ENCODE assay signal across 17 cellular contexts in the genomic region with DNA sequence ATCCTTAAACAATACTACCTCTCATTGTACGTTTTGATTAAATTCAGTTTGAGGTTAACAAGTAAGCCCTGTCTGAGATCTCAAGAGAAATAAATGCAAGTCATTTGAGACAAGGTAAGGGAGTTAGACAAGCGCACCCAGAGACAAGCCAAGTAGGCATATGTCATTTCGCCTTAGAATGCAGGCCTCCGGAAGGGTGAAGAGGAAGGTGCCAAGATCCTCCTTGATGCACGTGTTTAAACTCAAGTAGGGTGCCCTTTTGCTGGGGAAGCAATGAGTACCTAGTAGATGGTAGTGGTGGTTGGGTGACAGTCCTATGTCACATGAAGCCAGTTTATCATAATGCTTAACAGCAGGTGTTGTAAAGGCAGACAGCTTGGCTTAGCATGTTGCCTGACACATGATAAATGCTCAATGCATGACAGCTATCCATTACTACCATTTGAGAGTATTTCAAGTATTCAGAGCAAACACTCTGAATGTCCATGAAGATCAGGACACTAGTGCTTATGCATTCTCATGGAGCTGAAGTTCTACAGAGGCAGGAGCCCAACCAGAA.
A peak's percentile ranks its signal among the peaks of the same experiment; 100 is the strongest.
DNase-seq lines count a peak whose midpoint lies in the region; ATAC-seq and TF ChIP-seq lines count a peak whose summit lies in the region.
"Had no signal": no experiment of that assay in that cellular context is flagged by ENCODE, and none has a peak within 500 bp of the region (broad histone marks: within the 10 kb centered on the region; RNA-seq: fewer than 3 reads in every experiment).

No MANE protein-coding gene starts in this region.

- H3K27me3 ChIP-seq in MM.1S (replicated peaks; ENCODE audit: insufficient read depth, low read length): no peaks in the 10 kb centered on the region
- H3K27me3 ChIP-seq in psoas muscle (ENCODE audit: insufficient read depth in 3 of 3, low read length in 2 of 3): no peaks in the 10 kb centered on the region
- H3K27me3 ChIP-seq in PC-3 (ENCODE audit: low read length): no peaks in the 10 kb centered on the region
- H3K27me3 ChIP-seq: uterus had no signal

- POLR2A ChIA-PET in PC-3 (lab: Charles Lee; ENCODE audit: unreplicated experiment): no interaction called here

- no peaks in the 10 kb centered on the region for H3K9me2 ChIP-seq in MM.1S (replicated peaks; ENCODE audit: insufficient read depth, low read length)
- H3K9me2 ChIP-seq in PC-3 (replicated peaks; ENCODE audit: low read length): no peaks in the 10 kb centered on the region

- H3K79me2 ChIP-seq in MM.1S (ENCODE audit: low read length) (no peaks in the 10 kb centered on the region), PC-3 (ENCODE audit: low read length) (no peaks in the 10 kb centered on the region)

- H2AFZ ChIP-seq in MM.1S (ENCODE audit: low read length): peak overlapping the region; percentile 59
- H2AFZ ChIP-seq in PC-3 (ENCODE audit: low read length): no peak overlapping the region

- H3K4me3 ChIP-seq in MM.1S (ENCODE audit: low read length) (peak overlapping the region; percentile 36; the same call in 1 of the 2 replicates), psoas muscle (no peak overlapping the region), PC-3 (ENCODE audit: low read length) (no peak overlapping the region)
- H3K4me3 ChIP-seq: SJCRH30, uterus had no signal

- peak overlapping the region; percentile 89 for H3K4me2 ChIP-seq in MM.1S (ENCODE audit: low read depth, low read length)
- H3K4me2 ChIP-seq in PC-3 (ENCODE audit: low read length): no peak overlapping the region

- H3K27ac ChIP-seq in MM.1S (ENCODE audit: low read length) (peak overlapping the region; percentile 93), psoas muscle (no peak overlapping the region), PC-3 (ENCODE audit: low read length) (no peak overlapping the region)
- H3K27ac ChIP-seq: SJCRH30, uterus had no signal

- BruUV-seq in PC-3 (replicated peaks; lab: Mats Ljungman, UMichigan): no TSS peak

- no peaks in the 10 kb centered on the region for H4K20me1 ChIP-seq in MM.1S (ENCODE audit: insufficient read depth, low read length)
- H4K20me1 ChIP-seq in PC-3 (ENCODE audit: low read length): no peaks in the 10 kb centered on the region

- TF ChIP-seq CTCF in MM.1S (IDR thresholded peaks at IDR 0.05; ENCODE audit: low read length): no peak
- no peak for TF ChIP-seq CTCF in psoas muscle (IDR thresholded peaks at IDR 0.05)
- no peak for TF ChIP-seq CTCF in PC-3 (conservative IDR thresholded peaks at IDR 0.05; ENCODE audit: low read depth, low read length)

- DNase-seq in NCI-H2171 treated with DMSO at 0.1 percent for 48 hours (lab: John Stamatoyannopoulos, UW) (peak; percentile 28), NCI-H2171 (lab: John Stamatoyannopoulos, UW) (no peak), MM.1S (peak; percentile 18), psoas muscle (no peak), PC-3 (no peak), NCI-H748 treated with DMSO at 0.1 percent for 48 hours (lab: John Stamatoyannopoulos, UW) (no peak)
- DNase-seq in activated CD4-positive, alpha-beta T cell treated with anti-CD3 and anti-CD28 coated beads, Interleukin-2, amount 50 U/mL, for 1 hour: no peak
- DNase-seq: activated CD4-positive, alpha-beta T cell treated with anti-CD3 and anti-CD28 coated beads for 36 hours; CD4-positive, CD25-positive, alpha-beta regulatory T cell; HFFc6; immature natural killer cell; mammary epithelial cell; stimulated activated naive CD8-positive, alpha-beta T cell treated with anti-CD3 and anti-CD28 coated beads, Interleukin-15, Interleukin-2, amounts not matched to agents 100 U/mL and 50 U/mL, for 24 hours; T-helper 9 cell; uterus had no signal

- CTCF ChIA-PET in PC-3 (lab: Charles Lee): no interaction called here

- intact Hi-C loops in psoas muscle (cut with DNase I): no loop called here
- intact Hi-C loops in PC-3 (cut with micrococcal nuclease): no loop called here

- H3K36me3 ChIP-seq in MM.1S (replicated peaks; ENCODE audit: insufficient read depth, low read length): no peaks in the 10 kb centered on the region
- no peaks in the 10 kb centered on the region for H3K36me3 ChIP-seq in psoas muscle (ENCODE audit: insufficient read depth in 1 of 2, low read depth in 1 of 2)
- H3K36me3 ChIP-seq in PC-3 (ENCODE audit: low read depth, low read length): no peaks in the 10 kb centered on the region
- H3K36me3 ChIP-seq: SJCRH30, uterus had no signal

- 55 to 86% (median 60%) methylated on average over 5 of the region's 5 CpGs for WGBS in psoas muscle, 3 donors

- H3K9me3 ChIP-seq in MM.1S (replicated peaks; ENCODE audit: insufficient read depth, low read length) (no peaks in the 10 kb centered on the region), psoas muscle (no peaks in the 10 kb centered on the region), PC-3 (ENCODE audit: low read length) (no peaks in the 10 kb centered on the region)
- H3K9me3 ChIP-seq: SJCRH30, uterus had no signal

- peaks cover 26% of the 10 kb centered on the region for H3K4me1 ChIP-seq in MM.1S (ENCODE audit: low read length)
- peaks cover 12% of the 10 kb centered on the region for H3K4me1 ChIP-seq in psoas muscle
- H3K4me1 ChIP-seq in PC-3 (ENCODE audit: insufficient read depth, low read length): peaks cover 15% of the 10 kb centered on the region; the same call in 1 of the 2 replicates
- H3K4me1 ChIP-seq: SJCRH30, uterus had no signal

- H3K9ac ChIP-seq in MM.1S (ENCODE audit: low read length): peak overlapping the region; percentile 45; the same call in 1 of the 2 replicates
- no peak overlapping the region for H3K9ac ChIP-seq in PC-3 (ENCODE audit: low read length)

- H3F3A ChIP-seq in MM.1S (ENCODE audit: insufficient read depth, low read length) (peaks cover 17% of the 10 kb centered on the region), PC-3 (ENCODE audit: low read length, unreplicated experiment) (no peaks in the 10 kb centered on the region)

- ATAC-seq in HG02678 (IDR thresholded peaks at IDR 0.05; ENCODE audit: unreplicated experiment): peak; percentile 12
- ATAC-seq in psoas muscle: peak; percentile 37 to 67 (median 59)
- no peak for ATAC-seq in PC-3
- ATAC-seq: activated CD4-positive, alpha-beta T cell treated with anti-CD3 and anti-CD28 coated beads for 36 hours; stimulated activated naive CD8-positive, alpha-beta T cell treated with anti-CD3 and anti-CD28 coated beads, Interleukin-15, Interleukin-2, amounts not matched to agents 100 U/mL and 50 U/mL, for 24 hours had no signal

Comparison
In these comparisons a context has a peak if more than half of its experiments do, and no peak if none do; other contexts are left out.
1. DNase-seq: peak in NCI-H2171 treated with DMSO at 0.1 percent for 48 hours (single experiment) and MM.1S (single experiment); none in NCI-H2171 (single experiment), psoas muscle (0 of 2), PC-3 (single experiment), NCI-H748 treated with DMSO at 0.1 percent for 48 hours (single experiment) and activated CD4-positive, alpha-beta T cell treated with anti-CD3 and anti-CD28 coated beads, Interleukin-2, amount 50 U/mL, for 1 hour (single experiment).